In the genomic region with DNA sequence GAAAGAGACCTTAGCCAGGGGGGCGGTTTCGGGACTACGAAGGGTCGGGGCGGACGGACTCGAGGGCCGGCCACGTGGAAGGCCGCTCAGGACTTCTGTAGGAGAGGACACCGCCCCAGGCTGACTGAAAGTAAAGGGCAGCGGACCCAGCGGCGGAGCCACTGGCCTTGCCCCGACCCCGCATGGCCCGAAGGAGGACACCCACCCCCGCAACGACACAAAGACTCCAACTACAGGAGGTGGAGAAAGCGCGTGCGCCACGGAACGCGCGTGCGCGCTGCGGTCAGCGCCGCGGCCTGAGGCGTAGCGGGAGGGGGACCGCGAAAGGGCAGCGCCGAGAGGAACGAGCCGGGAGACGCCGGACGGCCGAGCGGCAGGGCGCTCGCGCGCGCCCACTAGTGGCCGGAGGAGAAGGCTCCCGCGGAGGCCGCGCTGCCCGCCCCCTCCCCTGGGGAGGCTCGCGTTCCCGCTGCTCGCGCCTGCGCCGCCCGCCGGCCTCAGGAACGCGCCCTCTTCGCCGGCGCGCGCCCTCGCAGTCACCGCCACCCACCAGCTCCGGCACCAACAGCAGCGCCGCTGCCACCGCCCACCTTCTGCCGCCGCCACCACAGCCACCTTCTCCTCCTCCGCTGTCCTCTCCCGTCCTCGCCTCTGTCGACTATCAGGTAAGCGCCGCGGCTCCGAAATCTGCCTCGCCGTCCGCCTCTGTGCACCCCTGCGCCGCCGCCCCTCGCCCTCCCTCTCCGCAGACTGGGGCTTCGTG, we compare ENCODE assay signal across 8 cellular contexts. TPM values are rescaled to one million over a fixed set of nuclear protein-coding genes. Genes with fewer than 3 reads are reported as not detected.
DNase-seq lines count a peak whose midpoint lies in the region; ATAC-seq and TF ChIP-seq lines count a peak whose summit lies in the region.

A gene (plus strand): TSS at position 533 of the 763 bp plus-strand sequence. CDS start 67,784 bp downstream, outside the sequence.

- ATAC-seq in HG03442 (IDR thresholded peaks at IDR 0.05; ENCODE audit: unreplicated experiment) (peak; percentile 73), right lobe of liver (peak; percentile 94 to 98 (median 97)), HG02852 (IDR thresholded peaks at IDR 0.05; ENCODE audit: unreplicated experiment) (no peak)

- no peaks in the 10 kb centered on the region for H3K36me3 ChIP-seq in duodenal mucosa (ENCODE audit: control insufficient read depth in 1 of 2, insufficient read depth in 2 of 2, low read length in 2 of 2)
- no peaks in the 10 kb centered on the region for H3K36me3 ChIP-seq in right lobe of liver

- TF ChIP-seq CTCF in right lobe of liver (IDR thresholded peaks at IDR 0.05): peak; percentile 94 to 99 (median 98)

- H3K9me3 Mint-ChIP-seq in activated CD4-positive, alpha-beta memory T cell treated with anti-CD3 and anti-CD28 coated beads, Interleukin-2, amount 10 ng/mL, durations not matched to agents 7 days and 5 days: no peaks in the 10 kb centered on the region

- H3K4me1 ChIP-seq in duodenal mucosa (ENCODE audit: control insufficient read depth in 1 of 2, insufficient read depth in 2 of 2, low read length in 2 of 2) (peaks cover 0 to 17% of the 10 kb centered on the region in 2 donors), right lobe of liver (peaks cover 0 to 24% (median 0%) of the 10 kb centered on the region in 4 donors)

- H3K27me3 ChIP-seq in duodenal mucosa (ENCODE audit: control insufficient read depth in 1 of 2, insufficient read depth in 2 of 2, low read length in 2 of 2) (peaks cover 37 to 47% of the 10 kb centered on the region in 2 donors), right lobe of liver (peaks cover 0 to 5% of the 10 kb centered on the region in 2 donors)

- DNase-seq in NCI-H526 treated with DMSO at 0.1 percent for 48 hours (lab: John Stamatoyannopoulos, UW): peak; percentile 93
- DNase-seq in activated CD4-positive, alpha-beta memory T cell treated with anti-CD3 and anti-CD28 coated beads, Interleukin-2, amount 10 ng/mL, durations not matched to agents 7 days and 5 days: peak; percentile 81
- peak; percentile 92 to 94 (median 92) for DNase-seq in right lobe of liver
- DNase-seq in stimulated activated CD4-positive, alpha-beta T cell treated with anti-CD3 and anti-CD28 coated beads, Interleukin-2, amount 100 ng/mL, for 48 hours: peak; percentile 74 to 82

- H3K27ac ChIP-seq in duodenal mucosa (ENCODE audit: low read depth, low read length): no peak within 1 kb of the TSS
- H3K27ac ChIP-seq in right lobe of liver: peak within 1 kb of the TSS in 1 of 3 donors; percentile 16

- H3K4me3 ChIP-seq in duodenal mucosa (ENCODE audit: low read depth in 1 of 2, low read length in 2 of 2): peak within 1 kb of the TSS; percentile 72 to 79
- peak within 1 kb of the TSS; percentile 57 to 62 (median 61) for H3K4me3 ChIP-seq in right lobe of liver

- peaks cover 68% of the 10 kb centered on the region for H3K27me3 Mint-ChIP-seq in activated CD4-positive, alpha-beta memory T cell treated with anti-CD3 and anti-CD28 coated beads, Interleukin-2, amount 10 ng/mL, durations not matched to agents 7 days and 5 days

- intact Hi-C loops in right lobe of liver (cut with DNase I): no loop called here

- TF ChIP-seq POLR2A in GM15510 (IDR thresholded peaks at IDR 0.05; ENCODE audit: borderline replicate concordance, extremely low read depth, insufficient read length): peak; percentile 31
- TF ChIP-seq POLR2A in right lobe of liver (IDR thresholded peaks at IDR 0.05): peak; percentile 9

- H3K36me3 Mint-ChIP-seq in activated CD4-positive, alpha-beta memory T cell treated with anti-CD3 and anti-CD28 coated beads, Interleukin-2, amount 10 ng/mL, durations not matched to agents 7 days and 5 days (ENCODE audit: low read depth): no peaks in the 10 kb centered on the region

- no peak within 1 kb of the TSS for H3K27ac Mint-ChIP-seq in activated CD4-positive, alpha-beta memory T cell treated with anti-CD3 and anti-CD28 coated beads, Interleukin-2, amount 10 ng/mL, durations not matched to agents 7 days and 5 days

- POLR2A ChIA-PET in activated CD4-positive, alpha-beta memory T cell treated with anti-CD3 and anti-CD28 coated beads, Interleukin-2, amount 10 ng/mL, durations not matched to agents 7 days and 5 days (lab: Charles Lee): interaction anchor here (0.5 kb wide), 1 partner anchor 1173 kb away, joined by 4 read pairs; no protein-coding TSS in a partner anchor

- H3K4me1 Mint-ChIP-seq in activated CD4-positive, alpha-beta memory T cell treated with anti-CD3 and anti-CD28 coated beads, Interleukin-2, amount 10 ng/mL, durations not matched to agents 7 days and 5 days: peaks cover 14% of the 10 kb centered on the region

- peak within 1 kb of the TSS; percentile 59 to 64 for H3K9ac ChIP-seq in duodenal mucosa (ENCODE audit: low read depth in 1 of 2, low read length in 2 of 2)

- CTCF ChIA-PET in activated CD4-positive, alpha-beta memory T cell treated with anti-CD3 and anti-CD28 coated beads, Interleukin-2, amount 10 ng/mL, durations not matched to agents 7 days and 5 days (lab: Charles Lee): interaction anchor here (0.7 to 1.2 kb wide), 9 partner anchors 9 to 258 kb away, joined by 3 to 7 read pairs (median 3); no protein-coding TSS in a partner anchor

- H3K4me3 Mint-ChIP-seq in activated CD4-positive, alpha-beta memory T cell treated with anti-CD3 and anti-CD28 coated beads, Interleukin-2, amount 10 ng/mL, durations not matched to agents 7 days and 5 days: peak within 1 kb of the TSS; percentile 74

- 16% methylated on average over 26 of the region's 97 CpGs for WGBS in right lobe of liver (ENCODE audit: insufficient coverage, low coverage, low lambda C conversion rate, missing lambda C conversion rate)

- H3K9me3 ChIP-seq in duodenal mucosa (ENCODE audit: control insufficient read depth in 1 of 2, low read length in 2 of 2) (no peaks in the 10 kb centered on the region), right lobe of liver (no peaks in the 10 kb centered on the region)

RNA-seq across cellular contexts. Expression of the gene that starts here (rescaled TPM):
- total RNA-seq in activated CD4-positive, alpha-beta memory T cell treated with anti-CD3 and anti-CD28 coated beads, Interleukin-2, amount 10 ng/mL, durations not matched to agents 7 days and 5 days: under 1 TPM; 0.15 to 0.70 TPM
- 1 to 10 TPM in 2 of 6 experiments, under 1 TPM in 4; 0.39 to 4.9 (median 0.59) TPM for total RNA-seq in right lobe of liver

Comparison
In these comparisons a context has a peak if more than half of its experiments do, and no peak if none do; other contexts are left out.
1. Peak in DNase-seq in activated CD4-positive, alpha-beta memory T cell treated with anti-CD3 and anti-CD28 coated beads, Interleukin-2, amount 10 ng/mL, durations not matched to agents 7 days and 5 days; RNA of the gene not detected or under 1 TPM.